ENCODE assay signal across 8 cellular contexts in the genomic region with DNA sequence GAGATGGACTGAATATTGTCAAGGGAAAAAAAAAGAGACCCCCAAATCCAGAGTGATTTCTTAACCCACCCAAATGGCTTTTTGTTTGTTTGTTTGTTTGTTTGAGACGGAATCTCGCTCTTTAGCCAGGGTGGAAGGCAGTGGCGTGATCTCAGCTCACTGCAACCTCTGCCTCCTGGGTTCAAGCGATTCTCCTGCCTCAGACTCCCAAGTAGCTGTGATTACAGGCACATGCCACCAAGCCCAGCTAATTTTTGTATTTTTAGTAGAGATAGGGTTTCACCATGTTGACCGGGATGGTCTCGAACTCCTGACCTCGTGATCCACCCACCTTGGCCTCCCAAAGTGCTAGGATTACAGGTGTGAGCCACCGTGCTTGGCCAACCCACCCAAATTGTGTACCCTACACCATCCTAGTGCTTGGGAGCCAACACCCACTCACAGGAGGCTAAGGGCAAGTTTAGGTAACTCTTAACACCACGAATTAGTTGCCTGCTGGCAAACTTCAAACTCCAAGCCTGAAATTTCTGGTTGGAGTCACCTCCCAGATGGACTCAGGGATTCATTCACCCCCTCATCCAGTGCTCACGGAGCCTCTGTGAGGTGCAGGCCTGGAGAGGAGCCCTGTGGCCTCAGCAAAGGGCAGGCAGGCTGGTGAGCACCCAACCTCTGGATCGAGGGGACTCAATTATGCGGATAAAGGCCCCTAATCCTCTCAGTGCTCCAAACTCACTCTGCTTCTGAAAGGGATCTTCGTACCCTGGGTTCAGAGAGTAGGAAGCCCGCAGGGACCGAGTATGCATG. TPM values are rescaled to one million over a fixed set of nuclear protein-coding genes. Genes with fewer than 3 reads are reported as not detected.
DNase-seq lines count a peak whose midpoint lies in the region; ATAC-seq and TF ChIP-seq lines count a peak whose summit lies in the region.

No MANE protein-coding gene starts in this region.

- intact Hi-C loops in Right ventricle myocardium inferior (cut with DNase I) (no loop called here), left ventricle myocardium superior (cut with micrococcal nuclease) (no loop called here), uterus (cut with DNase I; ENCODE audit: low total_unique reads) (no loop called here), head of caudate nucleus (cut with DNase I) (no loop called here)

- TF ChIP-seq POLR2A in uterus (IDR thresholded peaks at IDR 0.05): no peak

- H3K27ac ChIP-seq in cingulate gyrus (ENCODE audit: low read depth, low read length) (peak overlapping the region; percentile 31), muscle layer of colon (ENCODE audit: low read depth, low read length) (peak overlapping the region; percentile 83), uterus (peak overlapping the region; percentile 95 to 100)

- no peaks in the 10 kb centered on the region for H3K9me3 ChIP-seq in muscle layer of colon (ENCODE audit: low read length)
- H3K9me3 ChIP-seq in uterus: no peaks in the 10 kb centered on the region

- H3K27me3 ChIP-seq in muscle layer of colon (ENCODE audit: control insufficient read depth in 1 of 2, insufficient read depth in 2 of 2, low read length in 2 of 2) (no peaks in the 10 kb centered on the region), uterus (no peaks in the 10 kb centered on the region)

- no peak for TF ChIP-seq CTCF in uterus (IDR thresholded peaks at IDR 0.05)

- DNase-seq in Right ventricle myocardium inferior (ENCODE audit: missing footprints) (peak; percentile 4), left ventricle myocardium superior (no peak), uterus (no peak), cerebellar nuclear complex (lab: John Stamatoyannopoulos, UW) (no peak), NCI-H187 (lab: John Stamatoyannopoulos, UW) (no peak), head of caudate nucleus (no peak)

- no peak overlapping the region for H3K4me3 ChIP-seq in muscle layer of colon (ENCODE audit: low read depth in 1 of 2, low read length in 2 of 2)
- no peak overlapping the region for H3K4me3 ChIP-seq in uterus

- H3K4me1 ChIP-seq in muscle layer of colon (ENCODE audit: insufficient read depth, low read length) (peaks cover 51% of the 10 kb centered on the region), uterus (peaks cover 21 to 39% of the 10 kb centered on the region in 2 donors)

- peak overlapping the region; percentile 37 for H3K9ac ChIP-seq in muscle layer of colon (ENCODE audit: low read length)

- H3K36me3 ChIP-seq in muscle layer of colon (ENCODE audit: insufficient read depth, low read length) (peaks cover 4% of the 10 kb centered on the region), uterus (no peaks in the 10 kb centered on the region)

- ATAC-seq in Right ventricle myocardium inferior (no peak), left ventricle myocardium superior (no peak)

RNA-seq across cellular contexts. Expression of gene ACTN4, which starts 37.6 kb away (rescaled TPM):
- 145 TPM for total RNA-seq in Right ventricle myocardium inferior
- 131 TPM for total RNA-seq in left ventricle myocardium superior
- 100 to 1,000 TPM; 259 to 844 (median 429) TPM for total RNA-seq in uterus

RNA-seq across cellular contexts. Expression of gene CAPN12, which starts 59.2 kb away (rescaled TPM):
- total RNA-seq in Right ventricle myocardium inferior (not detected), left ventricle myocardium superior (not detected), uterus (1 to 10 TPM in 2 of 4 donors, under 1 TPM in 1, not detected in 1; 0.83 to 8.4 (median 8.2) TPM)

Comparison
In these comparisons a context has a peak if more than half of its experiments do, and no peak if none do; other contexts are left out.
1. H3K27ac ChIP-seq: peak in every context shown above with its lines; median percentile 98 in uterus; 83 in muscle layer of colon; 31 in cingulate gyrus.